In the genomic region with DNA sequence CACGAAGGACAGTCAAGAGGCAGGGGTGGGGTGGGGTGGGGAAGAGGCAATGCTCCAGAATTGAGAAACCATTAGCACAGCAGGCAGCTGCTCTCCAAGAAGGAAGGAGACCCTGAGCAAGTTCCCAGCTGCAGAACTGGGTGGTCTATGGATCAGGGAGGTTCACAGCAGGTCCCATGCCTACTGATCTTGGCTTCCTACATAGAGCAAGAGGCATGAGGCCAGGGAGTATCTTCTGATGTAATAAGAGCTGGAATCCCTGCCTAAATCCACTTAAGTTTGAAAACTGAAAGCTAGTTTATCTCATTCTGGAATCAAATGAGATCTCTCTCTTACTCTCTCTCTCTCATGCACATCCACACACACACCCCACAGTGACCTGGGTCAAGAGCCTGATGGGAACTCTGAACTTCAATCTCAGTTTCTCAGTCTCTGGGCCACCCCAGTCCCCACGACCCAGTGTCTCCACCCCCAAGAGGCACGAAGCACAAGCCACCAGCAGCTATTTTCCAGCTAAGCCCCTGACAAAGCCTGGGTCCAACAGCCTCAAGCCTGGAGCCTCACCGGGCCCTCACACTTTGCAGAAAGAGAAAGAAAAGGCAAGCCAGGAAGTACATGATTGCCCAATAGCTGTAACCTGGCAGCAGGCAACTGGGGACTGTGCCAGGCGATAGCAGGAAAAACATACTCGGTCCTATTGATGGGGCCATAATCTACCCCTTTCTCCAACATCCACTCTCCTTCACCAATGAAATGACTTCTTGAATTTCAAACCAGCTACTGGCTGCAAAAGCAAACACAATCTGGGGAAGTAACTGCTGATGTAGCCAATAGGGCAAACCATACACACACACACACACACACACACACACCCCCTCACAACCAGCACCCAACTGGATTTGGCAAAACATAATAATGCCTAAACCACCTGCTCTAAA, we compare ENCODE assay signal across 8 cellular contexts. TPM values are rescaled to one million over a fixed set of nuclear protein-coding genes. Genes with fewer than 3 reads are reported as not detected.
A peak's percentile ranks its signal among the peaks of the same experiment; 100 is the strongest.
DNase-seq lines count a peak whose midpoint lies in the region; ATAC-seq and TF ChIP-seq lines count a peak whose summit lies in the region.

No MANE protein-coding gene starts in this region.

- H3K4me1 Mint-ChIP-seq in activated naive CD8-positive, alpha-beta T cell (ENCODE audit: low read depth) = peaks cover 82% of the 10 kb centered on the region

- no peaks in the 10 kb centered on the region for H3K36me3 Mint-ChIP-seq in activated naive CD8-positive, alpha-beta T cell

- no peaks in the 10 kb centered on the region for H3K27me3 Mint-ChIP-seq in activated naive CD8-positive, alpha-beta T cell

- peak overlapping the region; percentile 96 for H3K4me3 Mint-ChIP-seq in activated naive CD8-positive, alpha-beta T cell

- peak overlapping the region; percentile 93 for H3K27ac Mint-ChIP-seq in activated naive CD8-positive, alpha-beta T cell

- DNase-seq in NCI-H146 (lab: John Stamatoyannopoulos, UW) (peak; percentile 18), NCI-H146 treated with DMSO at 0.1 percent for 48 hours (lab: John Stamatoyannopoulos, UW; ENCODE audit: unreplicated experiment) (no peak), NCI-H446 treated with DMSO at 0.1 percent for 48 hours (lab: John Stamatoyannopoulos, UW) (peak; percentile 12), left ventricle myocardium superior (peak; percentile 77), sciatic nerve (ENCODE audit: low spot score) (no peak), GM13977 (ENCODE audit: low spot score) (no peak)

- H3K9me3 Mint-ChIP-seq in activated naive CD8-positive, alpha-beta T cell (ENCODE audit: low read depth) = no peaks in the 10 kb centered on the region

- ATAC-seq in left ventricle myocardium superior (peak; percentile 38), sciatic nerve (peak; percentile 64), HG03354 (IDR thresholded peaks at IDR 0.05; ENCODE audit: poor library complexity, severe bottlenecking, unreplicated experiment) (no peak)

- in situ Hi-C loops in GM13977 (cut with MboI; ENCODE audit: low pct_unique_long_range_greater_than_20kb, low sequenced_read_pairs, unreplicated experiment) = loop anchor here (5.0 kb wide), 1 partner anchor 37 kb away; no protein-coding TSS in a partner anchor

- intact Hi-C loops in left ventricle myocardium superior (cut with micrococcal nuclease) = no loop called here
- intact Hi-C loops in sciatic nerve (cut with DNase I) = no loop called here

- TF ChIP-seq CTCF in GM13977 (IDR thresholded peaks at IDR 0.05; ENCODE audit: extremely low read depth, insufficient read depth, missing control alignments) = no peak

RNA-seq across cellular contexts. Expression of a gene that starts 2.2 kb away (rescaled TPM):
- total RNA-seq in left ventricle myocardium superior = 1.5 TPM
- total RNA-seq in sciatic nerve = 4.7 TPM

RNA-seq across cellular contexts. Expression of a gene that starts 37.4 kb away (rescaled TPM):
- total RNA-seq in left ventricle myocardium superior (not detected), sciatic nerve (17.4 TPM)

Comparison
In these comparisons a context has a peak if more than half of its experiments do, and no peak if none do; other contexts are left out.
1. DNase-seq: peak in NCI-H146 (single experiment), NCI-H446 treated with DMSO at 0.1 percent for 48 hours (single experiment) and left ventricle myocardium superior (single experiment); none in NCI-H146 treated with DMSO at 0.1 percent for 48 hours (single experiment), sciatic nerve (single experiment) and GM13977 (single experiment).
2. RNA of a gene that starts 37.4 kb away (total RNA-seq): 17.4 TPM in sciatic nerve (single experiment); not detected in left ventricle myocardium superior (single experiment); every median in the first group is over 10 times any median in the second.